Comparison of ENCODE assay signal across 1 cellular context in the genomic region with DNA sequence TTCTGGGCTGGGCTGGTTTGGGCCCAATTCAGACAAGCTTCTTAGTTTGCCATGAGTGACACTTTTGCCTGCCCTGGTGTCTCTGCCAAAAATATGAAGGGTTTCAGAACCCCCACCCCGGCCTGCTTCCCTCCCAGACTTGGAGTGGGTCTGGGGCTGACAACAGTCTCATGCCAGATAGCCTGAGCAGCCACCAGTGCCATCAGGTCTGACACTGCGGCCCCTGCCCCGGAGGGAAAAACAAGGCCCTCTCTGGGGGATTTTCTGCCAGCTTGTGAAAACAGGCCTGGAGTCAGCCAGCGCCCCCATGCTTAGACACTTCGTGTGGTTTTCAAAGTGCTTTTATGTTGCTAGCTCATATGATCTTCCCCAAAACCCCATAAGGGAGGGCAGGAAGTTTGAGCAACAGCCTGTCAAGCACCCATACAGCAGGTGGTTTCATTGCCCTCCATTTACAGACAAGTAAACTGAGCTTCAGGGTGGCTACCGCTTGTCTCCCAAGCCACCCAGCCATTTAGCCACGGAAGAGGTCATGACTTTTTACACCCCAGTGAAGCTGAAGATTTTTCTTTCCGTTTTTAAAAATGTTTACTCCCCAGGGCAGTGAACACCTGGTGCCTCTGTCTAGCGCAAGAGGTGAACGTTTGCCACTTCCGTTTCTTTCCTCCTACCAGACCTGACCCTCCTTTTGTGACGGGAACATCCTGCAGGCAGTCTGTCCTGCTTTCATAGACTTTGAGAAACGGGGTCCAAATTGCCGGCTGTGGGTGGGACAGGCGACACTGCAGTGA.
TF ChIP-seq lines count a peak whose summit lies in the region.

No MANE protein-coding gene starts in this region.

TF ChIP-seq in SK-N-SH, 30 proteins besides CTCF, POLR2A, EP300 and RAD21 (continued from another document):
- TF ChIP-seq, protein P1, sequence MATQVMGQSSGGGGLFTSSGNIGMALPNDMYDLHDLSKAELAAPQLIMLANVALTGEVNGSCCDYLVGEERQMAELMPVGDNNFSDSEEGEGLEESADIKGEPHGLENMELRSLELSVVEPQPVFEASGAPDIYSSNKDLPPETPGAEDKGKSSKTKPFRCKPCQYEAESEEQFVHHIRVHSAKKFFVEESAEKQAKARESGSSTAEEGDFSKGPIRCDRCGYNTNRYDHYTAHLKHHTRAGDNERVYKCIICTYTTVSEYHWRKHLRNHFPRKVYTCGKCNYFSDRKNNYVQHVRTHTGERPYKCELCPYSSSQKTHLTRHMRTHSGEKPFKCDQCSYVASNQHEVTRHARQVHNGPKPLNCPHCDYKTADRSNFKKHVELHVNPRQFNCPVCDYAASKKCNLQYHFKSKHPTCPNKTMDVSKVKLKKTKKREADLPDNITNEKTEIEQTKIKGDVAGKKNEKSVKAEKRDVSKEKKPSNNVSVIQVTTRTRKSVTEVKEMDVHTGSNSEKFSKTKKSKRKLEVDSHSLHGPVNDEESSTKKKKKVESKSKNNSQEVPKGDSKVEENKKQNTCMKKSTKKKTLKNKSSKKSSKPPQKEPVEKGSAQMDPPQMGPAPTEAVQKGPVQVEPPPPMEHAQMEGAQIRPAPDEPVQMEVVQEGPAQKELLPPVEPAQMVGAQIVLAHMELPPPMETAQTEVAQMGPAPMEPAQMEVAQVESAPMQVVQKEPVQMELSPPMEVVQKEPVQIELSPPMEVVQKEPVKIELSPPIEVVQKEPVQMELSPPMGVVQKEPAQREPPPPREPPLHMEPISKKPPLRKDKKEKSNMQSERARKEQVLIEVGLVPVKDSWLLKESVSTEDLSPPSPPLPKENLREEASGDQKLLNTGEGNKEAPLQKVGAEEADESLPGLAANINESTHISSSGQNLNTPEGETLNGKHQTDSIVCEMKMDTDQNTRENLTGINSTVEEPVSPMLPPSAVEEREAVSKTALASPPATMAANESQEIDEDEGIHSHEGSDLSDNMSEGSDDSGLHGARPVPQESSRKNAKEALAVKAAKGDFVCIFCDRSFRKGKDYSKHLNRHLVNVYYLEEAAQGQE (IDR thresholded peaks at IDR 0.05; ENCODE audit: low read depth, low read length): no peak
- TF ChIP-seq JUND (IDR thresholded peaks at IDR 0.05) (no peak), NFIC (IDR thresholded peaks at IDR 0.05; ENCODE audit: borderline replicate concordance) (no peak), POLR2AphosphoS5 (IDR thresholded peaks at IDR 0.05; ENCODE audit: low read depth, low read length) (no peak), MXI1 (IDR thresholded peaks at IDR 0.05; ENCODE audit: low read depth, low read length) (no peak)
